Comparison of ENCODE assay signal across 1 cellular context in the genomic region with DNA sequence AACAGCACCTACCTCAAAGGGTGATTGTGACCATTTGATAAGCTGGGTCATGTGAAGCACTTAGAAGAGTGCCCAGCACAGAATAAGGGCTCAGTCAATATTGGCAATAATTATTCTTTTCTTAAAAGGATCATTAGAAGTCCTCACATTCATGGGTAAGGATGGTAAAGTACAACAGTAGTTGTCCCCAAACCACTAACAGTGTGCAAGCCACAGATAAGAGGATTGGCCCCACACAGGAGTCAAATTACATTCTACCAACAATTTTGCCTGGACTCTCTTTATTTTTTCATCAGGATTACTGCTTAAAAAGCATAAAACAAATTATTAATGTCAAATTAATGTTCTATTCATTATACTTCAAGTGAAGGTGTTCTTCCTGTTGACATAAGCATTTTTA.
TF ChIP-seq lines count a peak whose summit lies in the region.

No MANE protein-coding gene starts in this region.

TF ChIP-seq in K562, 482 proteins besides CTCF, POLR2A, EP300 and RAD21 (continued from another document):
- TF ChIP-seq, protein P1, sequence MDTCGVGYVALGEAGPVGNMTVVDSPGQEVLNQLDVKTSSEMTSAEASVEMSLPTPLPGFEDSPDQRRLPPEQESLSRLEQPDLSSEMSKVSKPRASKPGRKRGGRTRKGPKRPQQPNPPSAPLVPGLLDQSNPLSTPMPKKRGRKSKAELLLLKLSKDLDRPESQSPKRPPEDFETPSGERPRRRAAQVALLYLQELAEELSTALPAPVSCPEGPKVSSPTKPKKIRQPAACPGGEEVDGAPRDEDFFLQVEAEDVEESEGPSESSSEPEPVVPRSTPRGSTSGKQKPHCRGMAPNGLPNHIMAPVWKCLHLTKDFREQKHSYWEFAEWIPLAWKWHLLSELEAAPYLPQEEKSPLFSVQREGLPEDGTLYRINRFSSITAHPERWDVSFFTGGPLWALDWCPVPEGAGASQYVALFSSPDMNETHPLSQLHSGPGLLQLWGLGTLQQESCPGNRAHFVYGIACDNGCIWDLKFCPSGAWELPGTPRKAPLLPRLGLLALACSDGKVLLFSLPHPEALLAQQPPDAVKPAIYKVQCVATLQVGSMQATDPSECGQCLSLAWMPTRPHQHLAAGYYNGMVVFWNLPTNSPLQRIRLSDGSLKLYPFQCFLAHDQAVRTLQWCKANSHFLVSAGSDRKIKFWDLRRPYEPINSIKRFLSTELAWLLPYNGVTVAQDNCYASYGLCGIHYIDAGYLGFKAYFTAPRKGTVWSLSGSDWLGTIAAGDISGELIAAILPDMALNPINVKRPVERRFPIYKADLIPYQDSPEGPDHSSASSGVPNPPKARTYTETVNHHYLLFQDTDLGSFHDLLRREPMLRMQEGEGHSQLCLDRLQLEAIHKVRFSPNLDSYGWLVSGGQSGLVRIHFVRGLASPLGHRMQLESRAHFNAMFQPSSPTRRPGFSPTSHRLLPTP (IDR thresholded peaks at IDR 0.05; ENCODE audit: borderline replicate concordance, extremely low read depth, insufficient read length), result no peak
- TF ChIP-seq TEAD4 (IDR thresholded peaks at IDR 0.05; ENCODE audit: low read length) (peak; percentile 65), TEAD4 (CRISPR knock-in tag; IDR thresholded peaks at IDR 0.05; ENCODE audit: borderline replicate concordance) (no peak), NFYB (IDR thresholded peaks at IDR 0.05; ENCODE audit: extremely low read depth, insufficient read length) (no peak), ARID1B (IDR thresholded peaks at IDR 0.05) (peak; percentile 69), SAP30 (IDR thresholded peaks at IDR 0.05; ENCODE audit: borderline replicate concordance, insufficient read depth, low read depth, low read length, poor library complexity, severe bottlenecking) (no peak), ZBTB8A (IDR thresholded peaks at IDR 0.05; ENCODE audit: partially characterized antibody) (no peak), DPF2 (IDR thresholded peaks at IDR 0.05) (peak; percentile 32; the same call in 1 of the 2 replicates), TAL1 (IDR thresholded peaks at IDR 0.05) (peak; percentile 44; the same call in 1 of the 2 replicates), ZC3H11A (IDR thresholded peaks at IDR 0.05; ENCODE audit: low read depth, low read length) (no peak), SMARCE1 (IDR thresholded peaks at IDR 0.05) (0 out of 2 replicates have a peak, but pooled peaks have one; percentile 27)
